Comparison of ENCODE assay signal across 1 cellular context in genomic region chr11:60891103-60891741, GRCh38.
TF ChIP-seq lines count a peak whose summit lies in the region.

No MANE protein-coding gene starts in this region.

TF ChIP-seq in K562, 482 proteins besides CTCF, POLR2A, EP300 and RAD21 (continued from another document):
- TF ChIP-seq ZBTB11 (CRISPR knock-in tag; IDR thresholded peaks at IDR 0.05) (peak in 1 of 3 experiments; percentile 39; a peak in 2 of 6 replicates), CREM (IDR thresholded peaks at IDR 0.05; ENCODE audit: low read depth) (0 out of 2 replicates have a peak, but pooled peaks have one; percentile 22), TBL1XR1 (IDR thresholded peaks at IDR 0.05; ENCODE audit: low read length in 2 of 2) (peak in 1 of 2 experiments; percentile 43; a peak in 1 of 4 replicates), LEF1 (IDR thresholded peaks at IDR 0.05) (peak; percentile 51; the same call in 1 of the 2 replicates), SNRNP70 (optimal IDR thresholded peaks at IDR 0.05; ENCODE audit: low read depth, low read length) (no peak), KDM2B (CRISPR knock-in tag; IDR thresholded peaks at IDR 0.05) (no peak), ZKSCAN3 (CRISPR knock-in tag; IDR thresholded peaks at IDR 0.05) (no peak), TSHZ1 (CRISPR knock-in tag; IDR thresholded peaks at IDR 0.05) (no peak), SAP30 (IDR thresholded peaks at IDR 0.05; ENCODE audit: borderline replicate concordance, insufficient read depth, low read depth, low read length, poor library complexity, severe bottlenecking) (no peak), ESRRA (IDR thresholded peaks at IDR 0.05; ENCODE audit: borderline replicate concordance, low read depth) (peak; percentile 83; the same call in 1 of the 2 replicates), MEIS2 (IDR thresholded peaks at IDR 0.05; ENCODE audit: partially characterized antibody) (peak; percentile 10), ZNF518B (CRISPR knock-in tag; IDR thresholded peaks at IDR 0.05) (no peak), ZNF740 (CRISPR knock-in tag; IDR thresholded peaks at IDR 0.05) (peak; percentile 82; the same call in 1 of the 2 replicates), ZNF740 (tag; IDR thresholded peaks at IDR 0.05) (no peak)
